In the genomic region with DNA sequence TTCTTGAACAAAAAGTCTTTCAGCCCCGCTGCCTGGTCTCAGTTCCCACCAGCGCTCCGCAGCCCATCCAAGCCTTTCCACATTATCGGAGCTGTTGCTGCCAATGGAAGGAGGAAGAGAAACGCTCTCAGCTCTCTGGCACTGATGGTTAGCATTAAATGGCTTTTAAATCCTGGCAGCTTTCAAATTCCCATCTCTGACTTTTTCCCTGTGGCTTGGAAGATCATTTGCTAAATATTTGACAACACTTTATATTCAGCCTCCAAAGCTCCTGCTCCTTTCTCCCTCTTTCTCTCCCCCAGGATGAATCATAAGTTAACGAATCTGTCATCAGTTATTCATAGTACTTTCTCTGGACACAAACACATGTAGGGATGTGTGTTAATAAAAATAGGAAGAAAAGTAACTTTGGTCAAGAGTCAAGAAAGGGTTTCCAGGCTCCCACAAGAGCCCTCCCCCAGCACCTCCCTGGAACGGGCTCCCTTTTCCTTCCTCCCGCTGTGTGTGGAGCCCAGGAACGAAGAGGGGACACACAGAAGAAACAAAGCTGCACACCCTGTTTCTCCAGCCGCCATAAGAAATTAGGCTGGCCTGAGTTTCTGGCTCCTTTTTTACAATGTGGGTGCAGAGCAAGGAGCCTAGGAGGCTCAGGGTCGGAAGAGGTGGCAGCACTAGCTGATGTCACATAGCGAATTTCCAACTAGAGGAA, we compare ENCODE assay signal across 11 cellular contexts. TPM values are rescaled to one million over a fixed set of nuclear protein-coding genes. Genes with fewer than 3 reads are reported as not detected.
DNase-seq lines count a peak whose midpoint lies in the region; ATAC-seq and TF ChIP-seq lines count a peak whose summit lies in the region.
"Had no signal": no experiment of that assay in that cellular context is flagged by ENCODE, and none has a peak within 500 bp of the region (broad histone marks: within the 10 kb centered on the region; RNA-seq: fewer than 3 reads in every experiment).

No MANE protein-coding gene starts in this region.

- no peak overlapping the region; the same call in 1 of the 2 replicates for H2BK20ac ChIP-seq in IMR-90 (ENCODE audit: low read depth, low read length)

- H3K4me3 ChIP-seq in IMR-90 (ENCODE audit: insufficient read depth, low read depth, low read length) (no peak overlapping the region), fibroblast of lung (replicated peaks in 1 of 4; ENCODE audit: control extremely low read depth in 1 of 4, insufficient read depth in 1 of 4, low read depth in 3 of 4, low read length in 4 of 4) (peak overlapping the region in 1 of 4 experiments; percentile 32), psoas muscle (no peak overlapping the region)
- H3K4me3 ChIP-seq: SJCRH30 had no signal

- H3K9ac ChIP-seq in IMR-90 (ENCODE audit: low read depth, low read length) = no peak overlapping the region
- H3K9ac ChIP-seq in fibroblast of lung (ENCODE audit: insufficient read depth, low read length) = no peak overlapping the region

- no peak overlapping the region for H2AK5ac ChIP-seq in IMR-90 (ENCODE audit: low read depth, low read length)

- no peak overlapping the region for H2BK15ac ChIP-seq in IMR-90 (ENCODE audit: low read depth, low read length)

- no peak overlapping the region; the same call in 1 of the 2 replicates for H4K5ac ChIP-seq in IMR-90 (ENCODE audit: low read depth, low read length)

- no peak overlapping the region for H2BK5ac ChIP-seq in IMR-90 (ENCODE audit: low read depth, low read length, poor library complexity, severe bottlenecking)

- H2AK9ac ChIP-seq in IMR-90 (replicated peaks; ENCODE audit: low read depth, low read length, poor library complexity) = no peak overlapping the region

- no peak overlapping the region for H3K56ac ChIP-seq in IMR-90 (ENCODE audit: extremely low read depth, insufficient read depth, low read length)

- H3K4me2 ChIP-seq in IMR-90 (ENCODE audit: low read depth, low read length) (peak overlapping the region; percentile 50), fibroblast of lung (ENCODE audit: extremely low read depth, insufficient read depth, low read length) (peak overlapping the region; percentile 70)

- H3K14ac ChIP-seq in IMR-90 (replicated peaks; ENCODE audit: low read depth, low read length) = no peak overlapping the region

- H3K27ac ChIP-seq in IMR-90 (ENCODE audit: insufficient read depth, low read length) (no peak overlapping the region), fibroblast of lung (ENCODE audit: insufficient read depth, low read length) (peak overlapping the region; percentile 24), psoas muscle (no peak overlapping the region)
- H3K27ac ChIP-seq: SJCRH30 had no signal

- H4K20me1 ChIP-seq in IMR-90 (ENCODE audit: insufficient read depth, low read length) = no peaks in the 10 kb centered on the region
- no peaks in the 10 kb centered on the region for H4K20me1 ChIP-seq in fibroblast of lung (ENCODE audit: control insufficient read depth, extremely low read depth, insufficient read depth, low read length)

- in situ Hi-C loops in IMR-90 (cut with MboI; ENCODE audit: low sequenced_read_pairs) (no loop called here), KBM-7 (cut with MboI; ENCODE audit: low pct_unique_long_range_greater_than_20kb, low sequenced_read_pairs) (no loop called here)

- BruUV-seq in IMR-90 (replicated peaks; lab: Mats Ljungman, UMichigan) = no TSS peak

- H3K4ac ChIP-seq in IMR-90 (ENCODE audit: low read depth, low read length) = no peak overlapping the region

- H3K4me1 ChIP-seq in IMR-90 (ENCODE audit: control insufficient read depth, insufficient read depth, low read length) = peaks cover 9% of the 10 kb centered on the region
- peaks cover 20% of the 10 kb centered on the region for H3K4me1 ChIP-seq in fibroblast of lung (ENCODE audit: control insufficient read depth, extremely low read depth, insufficient read depth, low read length)
- no peaks in the 10 kb centered on the region for H3K4me1 ChIP-seq in psoas muscle
- H3K4me1 ChIP-seq: SJCRH30 had no signal

- no peak for TF ChIP-seq RAD21 in IMR-90 (IDR thresholded peaks at IDR 0.05; ENCODE audit: low read length)

- H3K79me1 ChIP-seq in IMR-90 (ENCODE audit: low read depth in 1 of 2, low read length in 2 of 2) = no peaks in the 10 kb centered on the region

- intact Hi-C loops in IMR-90 (cut with micrococcal nuclease) = no loop called here
- intact Hi-C loops in psoas muscle (cut with DNase I) = no loop called here

- 0 out of 2 replicates have a peak, but pooled peaks cover 3% of the 10 kb centered on the region for H3K9me1 ChIP-seq in IMR-90 (ENCODE audit: insufficient read depth, low read length)

- peak; percentile 63 for DNase-seq in AG08395 (ENCODE audit: low spot score)
- DNase-seq in IMR-90 = peak; percentile 52
- peak; percentile 78 to 87 for DNase-seq in fibroblast of lung (ENCODE audit: low read depth in 2 of 2)
- no peak for DNase-seq in psoas muscle
- DNase-seq in cerebellar cortex (ENCODE audit: low spot score) = no peak
- DNase-seq in HT-29 (ENCODE audit: low spot score) = no peak
- no peak for DNase-seq in germinal center (ENCODE audit: low spot score)
- DNase-seq in KBM-7 = no peak
- DNase-seq: BE2C, NCI-H146, SJCRH30 had no signal

- dilution Hi-C loops in IMR-90 (cut with HindIII; ENCODE audit: low sequenced_read_pairs, unreplicated experiment) = no loop called here

- H3K36me3 ChIP-seq in IMR-90 (ENCODE audit: control insufficient read depth, insufficient read depth, low read length) (peaks cover 6% of the 10 kb centered on the region; the same call in 1 of the 2 replicates), fibroblast of lung (ENCODE audit: control insufficient read depth, insufficient read depth, low read length) (no peaks in the 10 kb centered on the region), psoas muscle (ENCODE audit: insufficient read depth in 1 of 2, low read depth in 1 of 2) (no peaks in the 10 kb centered on the region)
- H3K36me3 ChIP-seq: BE2C, SJCRH30 had no signal

- H2AFZ ChIP-seq in IMR-90 (replicated peaks; ENCODE audit: low read length, poor library complexity) (peak overlapping the region; percentile 26), fibroblast of lung (ENCODE audit: low read length) (no peak overlapping the region)

- CTCF ChIA-PET in IMR-90 (lab: Yijun Ruan, JAX) = interaction anchor here (1.1 kb wide), 1 partner anchor 18 kb away, joined by 3 read pairs; no protein-coding TSS in a partner anchor

- no peak overlapping the region for H3K23ac ChIP-seq in IMR-90 (ENCODE audit: low read depth, low read length)

- H4K91ac ChIP-seq in IMR-90 (ENCODE audit: insufficient read depth, low read depth, low read length) = no peak overlapping the region

- H3K18ac ChIP-seq in IMR-90 (ENCODE audit: low read depth, low read length) = no peak overlapping the region

- POLR2A ChIA-PET in IMR-90 (lab: Charles Lee; ENCODE audit: unreplicated experiment) = no interaction called here

- H3K27me3 ChIP-seq in IMR-90 (ENCODE audit: control insufficient read depth, insufficient read depth, low read length) = no peaks in the 10 kb centered on the region
- H3K27me3 ChIP-seq in fibroblast of lung (ENCODE audit: control insufficient read depth, insufficient read depth, low read length) = no peaks in the 10 kb centered on the region
- H3K27me3 ChIP-seq in psoas muscle (ENCODE audit: insufficient read depth in 3 of 3, low read length in 2 of 3) = peaks cover 0 to 35% (median 2%) of the 10 kb centered on the region in 3 donors
- H3K27me3 ChIP-seq: BE2C, SJCRH30 had no signal

- WGBS in IMR-90 (ENCODE audit: extremely low coverage in 2 of 2, insufficient read length in 1 of 2), 2 experiments = 80% methylated on average over 1 of the region's 12 CpGs; no CpG with 5 or more reads in 1 of the 2 experiments
- WGBS in psoas muscle, 3 donors = 23 to 32% (median 25%) methylated on average over 12 of the region's 12 CpGs

- no peak overlapping the region for H4K8ac ChIP-seq in IMR-90 (ENCODE audit: low read depth in 2 of 2, low read length in 2 of 2)

- no peaks in the 10 kb centered on the region for H3K79me2 ChIP-seq in fibroblast of lung (ENCODE audit: control insufficient read depth, insufficient read depth, low read length)

- TF ChIP-seq CTCF in IMR-90 (conservative IDR thresholded peaks at IDR 0.05; ENCODE audit: low read depth, low read length) = no peak
- TF ChIP-seq CTCF in fibroblast of lung (conservative IDR thresholded peaks at IDR 0.05 in 1 of 2, IDR thresholded peaks at IDR 0.05 in 1 of 2; ENCODE audit: low read depth in 1 of 2, low read length in 2 of 2) = no peak
- no peak for TF ChIP-seq CTCF in psoas muscle (IDR thresholded peaks at IDR 0.05)

- H3K9me3 ChIP-seq in IMR-90 (ENCODE audit: control insufficient read depth, insufficient read depth, low read length) = no peaks in the 10 kb centered on the region
- H3K9me3 ChIP-seq in fibroblast of lung (ENCODE audit: control insufficient read depth, insufficient read depth, low read depth, low read length) = no peaks in the 10 kb centered on the region
- no peaks in the 10 kb centered on the region for H3K9me3 ChIP-seq in psoas muscle
- H3K9me3 ChIP-seq: BE2C, SJCRH30 had no signal

- ATAC-seq in IMR-90 (ENCODE audit: low read depth) (peak; percentile 46), psoas muscle (peak in 3 of 4 donors; percentile 30 to 64 (median 46))

- no peak overlapping the region for H2BK120ac ChIP-seq in IMR-90 (ENCODE audit: low read depth, low read length)

- TF ChIP-seq POLR2A in IMR-90 (IDR thresholded peaks at IDR 0.05; ENCODE audit: low read depth, low read length) = no peak

TF ChIP-seq in IMR-90, 13 proteins besides CTCF, POLR2A, EP300 and RAD21 (continues in another document):
- TF ChIP-seq SMC3 (IDR thresholded peaks at IDR 0.05; ENCODE audit: low read depth, low read length) = no peak
- TF ChIP-seq RCOR1 (IDR thresholded peaks at IDR 0.05; ENCODE audit: insufficient replicate concordance, low read length) = no peak
- no peak for TF ChIP-seq USF2 (IDR thresholded peaks at IDR 0.05; ENCODE audit: low read depth, low read length)
- no peak for TF ChIP-seq MAFK (IDR thresholded peaks at IDR 0.05; ENCODE audit: low read depth, low read length)

RNA-seq across cellular contexts. Expression of gene TSEN2, which starts 47.6 kb away (rescaled TPM):
- total RNA-seq in IMR-90 (2012; rRNA removed) = 14.2 and 15.0 TPM in 2 replicates
- 6.9 and 9.5 TPM in 2 replicates for polyA plus RNA-seq in IMR-90 (2012; rRNA removed)
- 3.5 and 5.6 TPM in 2 replicates for polyA plus RNA-seq in IMR-90 (2012; cell fraction: cytosol; rRNA removed)
- 8.9 and 20.7 TPM in 2 replicates for polyA plus RNA-seq in IMR-90 (2012; cell fraction: nucleus; rRNA removed; ENCODE audit: low replicate concordance)
- 14.4 and 15.7 TPM in 2 replicates for total RNA-seq in fibroblast of lung
- polyA plus RNA-seq in fibroblast of lung = 9.8 and 12.3 TPM in 2 replicates
- 8.7 and 11.6 TPM in 2 replicates for polyA plus RNA-seq in fibroblast of lung (2012)
- 2.8 and 2.9 TPM in 2 replicates for polyA minus RNA-seq in fibroblast of lung (ENCODE audit: low replicate concordance)
- total RNA-seq in psoas muscle = 10 to 100 TPM; 12.5 to 21.9 (median 15.1) TPM
- 10 to 100 TPM; 14.2 to 30.9 (median 15.0) TPM for polyA plus RNA-seq in psoas muscle
- total RNA-seq in HT-29 (2014; rRNA removed; shearing (Covaris generic)) = 20.8 and 22.5 TPM in 2 replicates

Comparison
In these comparisons a context has a peak if more than half of its experiments do, and no peak if none do; other contexts are left out.
1. DNase-seq: peak in AG08395 (single experiment), IMR-90 (single experiment) and fibroblast of lung (2 of 2); none in psoas muscle (0 of 2), cerebellar cortex (single experiment), HT-29 (single experiment), germinal center (single experiment) and KBM-7 (single experiment).